10 cellular contexts compared by ENCODE assay signal in the genomic region with DNA sequence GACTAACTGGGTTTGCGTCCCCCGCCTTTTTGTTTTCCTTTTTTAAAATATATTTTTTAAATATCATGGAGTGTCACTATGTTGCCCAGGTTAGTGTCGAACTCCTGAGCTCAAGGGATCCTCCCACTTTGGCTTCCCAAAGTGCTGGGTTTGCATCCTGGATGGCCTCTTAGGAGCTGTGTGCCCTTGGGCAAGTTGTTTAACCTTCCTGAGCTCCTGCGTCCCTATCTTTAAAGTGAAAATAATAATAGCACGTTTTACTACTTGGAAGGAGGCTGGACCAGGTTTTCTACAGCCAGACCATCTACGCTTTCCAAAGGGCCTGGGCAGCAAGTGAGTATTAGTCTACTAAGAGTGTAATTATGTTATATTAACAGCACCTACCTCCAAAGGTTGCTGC. TPM values are rescaled to one million over a fixed set of nuclear protein-coding genes. Genes with fewer than 3 reads are reported as not detected.
DNase-seq lines count a peak whose midpoint lies in the region; ATAC-seq and TF ChIP-seq lines count a peak whose summit lies in the region.
"Had no signal": no experiment of that assay in that cellular context is flagged by ENCODE, and none has a peak within 500 bp of the region (broad histone marks: within the 10 kb centered on the region; RNA-seq: fewer than 3 reads in every experiment).

No MANE protein-coding gene starts in this region.

- H3K27me3 ChIP-seq in right atrium auricular region (no peaks in the 10 kb centered on the region), breast epithelium (no peaks in the 10 kb centered on the region), mucosa of rectum (ENCODE audit: control insufficient read depth in 2 of 2, insufficient read depth in 2 of 2, low read length in 2 of 2) (no peaks in the 10 kb centered on the region), vagina (no peaks in the 10 kb centered on the region)

- H3K9me3 ChIP-seq in right atrium auricular region (no peaks in the 10 kb centered on the region), breast epithelium (no peaks in the 10 kb centered on the region), mucosa of rectum (ENCODE audit: control insufficient read depth in 2 of 2, low read length in 2 of 2) (no peaks in the 10 kb centered on the region), vagina (no peaks in the 10 kb centered on the region)

- peak overlapping the region; percentile 75 to 89 for H3K27ac ChIP-seq in right atrium auricular region
- peak overlapping the region; percentile 74 to 79 for H3K27ac ChIP-seq in breast epithelium
- peak overlapping the region; percentile 75 to 89 for H3K27ac ChIP-seq in mucosa of rectum (ENCODE audit: low read depth in 2 of 2, low read length in 2 of 2)
- peak overlapping the region; percentile 81 for H3K27ac ChIP-seq in vagina

- peak overlapping the region; percentile 1 to 26 for H3K9ac ChIP-seq in mucosa of rectum (ENCODE audit: low read depth in 1 of 2, low read length in 2 of 2)

- TF ChIP-seq POLR2A in breast epithelium (IDR thresholded peaks at IDR 0.05) (no peak), vagina (IDR thresholded peaks at IDR 0.05) (no peak)

- no peaks in the 10 kb centered on the region for H3K36me3 ChIP-seq in right atrium auricular region
- H3K36me3 ChIP-seq in breast epithelium: no peaks in the 10 kb centered on the region
- H3K36me3 ChIP-seq in mucosa of rectum (ENCODE audit: control insufficient read depth in 2 of 2, insufficient read depth in 2 of 2, low read length in 2 of 2): no peaks in the 10 kb centered on the region
- no peaks in the 10 kb centered on the region for H3K36me3 ChIP-seq in vagina

- no peak for DNase-seq in right atrium auricular region (ENCODE audit: low spot score)
- no peak for DNase-seq in Right ventricle myocardium superior
- DNase-seq in breast epithelium (ENCODE audit: low spot score in 2 of 2): no peak
- no peak for DNase-seq in vagina (ENCODE audit: extremely low spot score in 2 of 2)
- no peak for DNase-seq in AML-193 (lab: John Stamatoyannopoulos, UW)
- DNase-seq in SKM-1 (lab: John Stamatoyannopoulos, UW; ENCODE audit: unreplicated experiment): no peak
- DNase-seq in stimulated activated CD4-positive, alpha-beta T cell treated with anti-CD3 and anti-CD28 coated beads, Interleukin-12 subunit alpha, Interleukin-12 subunit beta, amount 100 ng/mL, for 4 hours: no peak

- H3K4me3 ChIP-seq in right atrium auricular region (peak overlapping the region in 1 of 2 donors; percentile 45), breast epithelium (peak overlapping the region in 2 of 3 donors; percentile 60 to 69), mucosa of rectum (ENCODE audit: low read length in 2 of 2) (peak overlapping the region in 1 of 2 donors; percentile 75), vagina (peak overlapping the region; percentile 50)

- ATAC-seq in Right ventricle myocardium superior (ENCODE audit: poor library complexity): no peak

- H3K4me1 ChIP-seq in right atrium auricular region (peaks cover 0 to 22% of the 10 kb centered on the region in 2 donors), breast epithelium (no peaks in the 10 kb centered on the region), mucosa of rectum (ENCODE audit: control insufficient read depth in 2 of 2, insufficient read depth in 2 of 2, low read length in 2 of 2) (peaks cover 0 to 14% of the 10 kb centered on the region in 2 donors), vagina (peaks cover 28% of the 10 kb centered on the region)

- intact Hi-C loops in Right ventricle myocardium superior (cut with DNase I) (no loop called here), breast epithelium (cut with DNase I; ENCODE audit: low total_unique reads) (loop anchor here (1.0 kb wide), 1 partner anchor 21 kb away; no protein-coding TSS in a partner anchor), vagina (cut with DNase I) (no loop called here)

- no peak for TF ChIP-seq CTCF in right atrium auricular region (IDR thresholded peaks at IDR 0.05)
- TF ChIP-seq CTCF in breast epithelium (IDR thresholded peaks at IDR 0.05): no peak
- TF ChIP-seq CTCF in vagina (IDR thresholded peaks at IDR 0.05): no peak

RNA-seq across cellular contexts. Expression of a gene that starts 44.2 kb away (rescaled TPM):
- total RNA-seq in right atrium auricular region (not detected), Right ventricle myocardium superior (not detected), breast epithelium (not detected), vagina (not detected)
- total RNA-seq: activated B cell treated with CpG ODN at 0.5 μM for 24 hours, Daoy had no signal

RNA-seq across cellular contexts. Expression of a gene that starts 58.7 kb away (rescaled TPM):
- total RNA-seq in right atrium auricular region (under 1 TPM in 1 of 2 donors, not detected in 1; 0.12 TPM), Right ventricle myocardium superior (0.11 TPM), breast epithelium (1 to 10 TPM in 2 of 3 donors, under 1 TPM in 1; 0.98 to 1.8 (median 1.1) TPM), vagina (0.25 TPM)
- total RNA-seq: Daoy had no signal
